In the genomic region with DNA sequence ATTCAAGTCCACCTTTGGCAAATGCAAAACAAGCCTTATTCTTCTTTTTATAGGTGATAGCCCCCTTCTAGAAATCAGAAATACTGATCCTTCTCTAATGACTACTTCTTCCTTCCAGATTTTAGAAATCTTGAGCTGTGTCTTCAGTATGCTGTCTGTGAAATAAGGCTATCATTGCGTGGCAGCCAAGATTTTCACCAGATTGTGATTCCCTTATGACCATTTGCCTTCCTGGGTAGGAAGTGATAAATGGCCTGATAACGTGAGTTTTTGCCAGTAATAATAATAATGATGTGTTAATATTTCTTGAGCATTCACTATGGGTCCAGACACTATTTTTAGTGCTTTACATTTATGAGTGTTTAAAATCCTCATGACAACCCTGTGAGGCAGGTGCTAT, we compare ENCODE assay signal across 1 cellular context.
TF ChIP-seq lines count a peak whose summit lies in the region.

No MANE protein-coding gene starts in this region.

TF ChIP-seq in endothelial cell of umbilical vein, 7 proteins besides CTCF, POLR2A, EP300 and RAD21:
- peak; percentile 90 for TF ChIP-seq GATA2 (IDR thresholded peaks at IDR 0.05; ENCODE audit: insufficient read depth, insufficient read length, low read depth, low read length)
- TF ChIP-seq FOS (IDR thresholded peaks at IDR 0.05; ENCODE audit: borderline replicate concordance, insufficient read depth, low read length) = no peak
- TF ChIP-seq JUN (IDR thresholded peaks at IDR 0.05; ENCODE audit: borderline replicate concordance, insufficient read depth, insufficient read length, low read depth) = peak; percentile 12
- TF ChIP-seq MYC (IDR thresholded peaks at IDR 0.05; ENCODE audit: low read depth, low read length) = no peak
- no peak for TF ChIP-seq EZH2 (IDR thresholded peaks at IDR 0.05; ENCODE audit: borderline replicate concordance, low read depth, low read length, severe bottlenecking)
- no peak for TF ChIP-seq MAX (IDR thresholded peaks at IDR 0.05; ENCODE audit: insufficient read depth, insufficient read length)
- no peak for TF ChIP-seq POLR2AphosphoS5 (IDR thresholded peaks at IDR 0.05; ENCODE audit: insufficient read depth, low read depth, low read length)
TF ChIP-seq in endothelial cell of umbilical vein: peak in this region for 2.
